9 cellular contexts compared by ENCODE assay signal in genomic region chr1:246450485-246451251, GRCh38. TPM values are rescaled to one million over a fixed set of nuclear protein-coding genes. Genes with fewer than 3 reads are reported as not detected.
DNase-seq lines count a peak whose midpoint lies in the region; ATAC-seq, FAIRE-seq and TF ChIP-seq lines count a peak whose summit lies in the region.
"Had no signal": no experiment of that assay in that cellular context is flagged by ENCODE, and none has a peak within 500 bp of the region (broad histone marks: within the 10 kb centered on the region; RNA-seq: fewer than 3 reads in every experiment).

No MANE protein-coding gene starts in this region.

- H3K23ac ChIP-seq in trophoblast cell (ENCODE audit: low read length) = no peak overlapping the region

- H3K4me1 ChIP-seq in Panc1 (ENCODE audit: control insufficient read depth, insufficient read depth, low read length) (no peaks in the 10 kb centered on the region), esophagus squamous epithelium (peaks cover 0 to 28% (median 0%) of the 10 kb centered on the region in 3 donors), trophoblast cell (ENCODE audit: control insufficient read depth in 1 of 2, insufficient read depth in 2 of 2, low read length in 2 of 2) (peaks cover 0 to 1% of the 10 kb centered on the region in 2 experiments)

- no peak overlapping the region for H3K14ac ChIP-seq in trophoblast cell (ENCODE audit: low read length)

- H4K12ac ChIP-seq in trophoblast cell (ENCODE audit: low read depth, low read length) = no peak overlapping the region

- POLR2A ChIA-PET in Panc1 (lab: Charles Lee) = no interaction called here

- in situ Hi-C loops in Panc1 (cut with HindIII; ENCODE audit: low pct_unique_long_range_greater_than_20kb, low sequenced_read_pairs) = no loop called here

- WGBS in esophagus squamous epithelium, 2 donors = 47 to 52% methylated on average over 8 of the region's 8 CpGs
- no CpG with 5 or more reads among the region's 8 CpGs for WGBS in trophoblast cell (ENCODE audit: extremely low coverage, insufficient coverage, insufficient read length)

- no peak overlapping the region for H2BK12ac ChIP-seq in trophoblast cell (ENCODE audit: low read length)

- H3K9me3 ChIP-seq in Panc1 (ENCODE audit: control insufficient read depth, insufficient read depth, low read depth, low read length) (no peaks in the 10 kb centered on the region), esophagus squamous epithelium (no peaks in the 10 kb centered on the region), trophoblast cell (ENCODE audit: insufficient read depth, low read depth, low read length) (no peaks in the 10 kb centered on the region)
- H3K9me3 ChIP-seq: neutrophil had no signal

- no TSS peak for BruUV-seq in Panc1 (replicated peaks; lab: Mats Ljungman, UMichigan)

- DNase-seq in LHCN-M2 (ENCODE audit: low read depth) (peak; percentile 55), Panc1 (ENCODE audit: low read depth, low spot score) (peak; percentile 7), esophagus squamous epithelium (lab: John Stamatoyannopoulos, UW) (no peak), trophoblast cell (peak in 1 of 2 donors; percentile 63)

- no peaks in the 10 kb centered on the region for H3K36me3 ChIP-seq in Panc1 (ENCODE audit: control insufficient read depth, insufficient read depth, low read length)
- no peaks in the 10 kb centered on the region for H3K36me3 ChIP-seq in esophagus squamous epithelium
- H3K36me3 ChIP-seq in trophoblast cell (ENCODE audit: control insufficient read depth in 1 of 2, insufficient read depth in 2 of 2, low read length in 2 of 2) = no peaks in the 10 kb centered on the region
- H3K36me3 ChIP-seq: neutrophil had no signal

- H2AK5ac ChIP-seq in trophoblast cell (ENCODE audit: low read length) = no peak overlapping the region

- H3K4ac ChIP-seq in trophoblast cell (ENCODE audit: low read depth, low read length) = no peak overlapping the region

- no peak overlapping the region for H4K8ac ChIP-seq in trophoblast cell (ENCODE audit: low read depth, low read length)

- H3K27ac ChIP-seq in Panc1 (ENCODE audit: low read length) (no peak overlapping the region), esophagus squamous epithelium (no peak overlapping the region), trophoblast cell (ENCODE audit: low read depth, low read length) (no peak overlapping the region)
- H3K27ac ChIP-seq: neutrophil had no signal

- no peak overlapping the region for H3K9ac ChIP-seq in trophoblast cell (ENCODE audit: low read length)

- no peak for TF ChIP-seq POLR2A in esophagus squamous epithelium (IDR thresholded peaks at IDR 0.05)

- no peak overlapping the region for H2BK120ac ChIP-seq in trophoblast cell (ENCODE audit: insufficient read depth, low read length, poor library complexity)

- peaks cover 10% of the 10 kb centered on the region for H3K79me1 ChIP-seq in trophoblast cell (ENCODE audit: low read length)

- CTCF ChIA-PET in Panc1 (lab: Charles Lee) = interaction anchor here (0.6 to 0.7 kb wide), 2 partner anchors 10 to 1070 kb away, joined by 3 to 9 read pairs; no protein-coding TSS in a partner anchor

- H2AFZ ChIP-seq in trophoblast cell (ENCODE audit: insufficient read depth, low read length, poor library complexity) = no peak overlapping the region

- TF ChIP-seq CTCF in Panc1 (IDR thresholded peaks at IDR 0.05) = peak; percentile 81
- peak in 5 of 6 experiments; percentile 42 to 78 (median 58) for TF ChIP-seq CTCF in esophagus squamous epithelium (IDR thresholded peaks at IDR 0.05)

- H3K4me2 ChIP-seq in trophoblast cell (ENCODE audit: low read length) = no peak overlapping the region

- intact Hi-C loops in Panc1 (cut with micrococcal nuclease; ENCODE audit: unreplicated experiment) (loop anchor here (2.0 kb wide), 1 partner anchor 438 kb away; no protein-coding TSS in a partner anchor), esophagus squamous epithelium (cut with DNase I) (loop anchor here (10.0 kb wide), 1 partner anchor 436 kb away; no protein-coding TSS in a partner anchor)

- no peaks in the 10 kb centered on the region for H3K79me2 ChIP-seq in trophoblast cell (ENCODE audit: control insufficient read depth, insufficient read depth, low read length, poor library complexity)

- H2BK5ac ChIP-seq in trophoblast cell (ENCODE audit: low read depth, low read length, poor library complexity) = no peak overlapping the region

- H3K18ac ChIP-seq in trophoblast cell (ENCODE audit: low read length) = no peak overlapping the region

- peak; percentile 70 for FAIRE-seq in G401.6 (lab: Jason Lieb, UNC)

- H3K27me3 ChIP-seq in Panc1 (ENCODE audit: control insufficient read depth, insufficient read depth, low read length) (no peaks in the 10 kb centered on the region), esophagus squamous epithelium (no peaks in the 10 kb centered on the region), trophoblast cell (ENCODE audit: insufficient read depth, low read length) (no peaks in the 10 kb centered on the region)
- H3K27me3 ChIP-seq: neutrophil had no signal

- H4K91ac ChIP-seq in trophoblast cell (ENCODE audit: low read depth, low read length) = peak overlapping the region; percentile 57

- H3K4me3 ChIP-seq in Panc1 (ENCODE audit: low read depth in 2 of 2, low read length in 2 of 2) (no peak overlapping the region), esophagus squamous epithelium (no peak overlapping the region), trophoblast cell (ENCODE audit: low read depth, low read length) (no peak overlapping the region)

- peak; percentile 71; the same call in 1 of the 2 replicates for ATAC-seq in Panc1
- ATAC-seq in GM18511 (IDR thresholded peaks at IDR 0.05; ENCODE audit: unreplicated experiment) = no peak
- ATAC-seq in HG03521 (IDR thresholded peaks at IDR 0.05; ENCODE audit: unreplicated experiment) = no peak
- no peak for ATAC-seq in HG03139 (IDR thresholded peaks at IDR 0.05; ENCODE audit: unreplicated experiment)

RNA-seq across cellular contexts. Expression of gene SMYD3, which starts 56.4 kb away (rescaled TPM):
- total RNA-seq in LHCN-M2 (2014; rRNA removed) (24.8 and 34.0 TPM in 2 replicates), Panc1 (2021; ENCODE audit: unreplicated experiment) (17.4 TPM), esophagus squamous epithelium (10 to 100 TPM in 2 of 4 donors, 1 to 10 TPM in 2; 8.4 to 15.8 (median 11.5) TPM)
- 39.2 TPM for polyA plus RNA-seq in LHCN-M2 (2012)
- 16.6 TPM for polyA plus RNA-seq in Panc1 (2012; ENCODE audit: insufficient read length)
- polyA plus RNA-seq in trophoblast cell (2013) = 48.3 and 50.2 TPM in 2 replicates
